Comparison of ENCODE assay signal across 8 cellular contexts in genomic region chr5:150780180-150780692, GRCh38. TPM values are rescaled to one million over a fixed set of nuclear protein-coding genes. Genes with fewer than 3 reads are reported as not detected.
A peak's percentile ranks its signal among the peaks of the same experiment; 100 is the strongest.
DNase-seq lines count a peak whose midpoint lies in the region; ATAC-seq, FAIRE-seq and TF ChIP-seq lines count a peak whose summit lies in the region.

No MANE protein-coding gene starts in this region.

- peak overlapping the region; percentile 83 for H3K27ac Mint-ChIP-seq in CD8-positive, alpha-beta T cell
- peak overlapping the region; percentile 88 for H3K27ac Mint-ChIP-seq in activated naive CD4-positive, alpha-beta T cell treated with anti-CD3 and anti-CD28 coated beads, Interleukin-2, amount 10 ng/mL, durations not matched to agents 7 days and 5 days

- peak overlapping the region; percentile 96 for H3K4me3 Mint-ChIP-seq in CD8-positive, alpha-beta T cell
- peak overlapping the region; percentile 100 for H3K4me3 Mint-ChIP-seq in activated naive CD4-positive, alpha-beta T cell treated with anti-CD3 and anti-CD28 coated beads, Interleukin-2, amount 10 ng/mL, durations not matched to agents 7 days and 5 days

- no peaks in the 10 kb centered on the region for H4K20me1 ChIP-seq in keratinocyte (ENCODE audit: control insufficient read depth, extremely low read depth, insufficient read depth, low read length)

- H3K9me3 ChIP-seq in CD8-positive, alpha-beta T cell (ENCODE audit: low read length) = no peaks in the 10 kb centered on the region
- no peaks in the 10 kb centered on the region for H3K9me3 ChIP-seq in keratinocyte (ENCODE audit: control insufficient read depth, low read depth, low read length)
- H3K9me3 ChIP-seq in testis = no peaks in the 10 kb centered on the region

- no peak for ATAC-seq in CD8-positive, alpha-beta T cell
- ATAC-seq in GM19452 (IDR thresholded peaks at IDR 0.05; ENCODE audit: unreplicated experiment) = peak; percentile 53
- peak; percentile 62 for ATAC-seq in HG03442 (IDR thresholded peaks at IDR 0.05; ENCODE audit: unreplicated experiment)

- POLR2A ChIA-PET in CD8-positive, alpha-beta T cell (lab: Charles Lee) = no interaction called here

- no peaks in the 10 kb centered on the region for H3K9me3 Mint-ChIP-seq in CD8-positive, alpha-beta T cell
- peaks cover 2% of the 10 kb centered on the region for H3K9me3 Mint-ChIP-seq in activated naive CD4-positive, alpha-beta T cell treated with anti-CD3 and anti-CD28 coated beads, Interleukin-2, amount 10 ng/mL, durations not matched to agents 7 days and 5 days

- H3K4me3 ChIP-seq in CD8-positive, alpha-beta T cell (ENCODE audit: low read depth, low read length) = no peak overlapping the region
- H3K4me3 ChIP-seq in keratinocyte (ENCODE audit: control insufficient read depth in 2 of 3, extremely low read depth in 1 of 3, insufficient read depth in 2 of 3, low read depth in 1 of 3, low read length in 3 of 3) (peak overlapping the region; percentile 55 to 72 (median 63)), testis (peak overlapping the region; percentile 64 to 76)

- no peak overlapping the region for H2AFZ ChIP-seq in keratinocyte (ENCODE audit: control insufficient read depth, low read length)

- dilution Hi-C loops in keratinocyte (cut with MboI; ENCODE audit: extremely low pct_ligation_motif_present, low sequenced_read_pairs) = no loop called here

- no peaks in the 10 kb centered on the region for H3K27me3 ChIP-seq in CD8-positive, alpha-beta T cell (ENCODE audit: insufficient read depth, low read length)
- no peaks in the 10 kb centered on the region for H3K27me3 ChIP-seq in keratinocyte (ENCODE audit: control insufficient read depth, extremely low read depth, insufficient read depth, low read length)
- H3K27me3 ChIP-seq in testis = no peaks in the 10 kb centered on the region

- DNase-seq in CD8-positive, alpha-beta T cell = no peak
- no peak for DNase-seq in activated naive CD4-positive, alpha-beta T cell treated with anti-CD3 and anti-CD28 coated beads, Interleukin-2, amount 10 ng/mL, durations not matched to agents 7 days and 5 days
- peak; percentile 52 for DNase-seq in keratinocyte (ENCODE audit: low read depth, low spot score)
- DNase-seq in testis = no peak
- no peak for DNase-seq in islet precursor cell
- DNase-seq in mesenteric fat pad (ENCODE audit: low spot score) = no peak

- intact Hi-C loops in CD8-positive, alpha-beta T cell (cut with DNase I, micrococcal nuclease) = loop anchor here (2.0 to 10.0 kb wide), 5 partner anchors 77 to 435 kb away; partner anchors contain the start of genes ANXA6 (in 1 of the 2), RPS14 (in 1 of the 2) and TNIP1 (in 1 of the 2)
- intact Hi-C loops in testis (cut with DNase I; ENCODE audit: low total_unique reads) = no loop called here

- H3K27ac ChIP-seq in CD8-positive, alpha-beta T cell (ENCODE audit: low read depth, low read length) = no peak overlapping the region
- H3K27ac ChIP-seq in keratinocyte (ENCODE audit: control insufficient read depth, insufficient read depth, low read length) = peak overlapping the region; percentile 89
- peak overlapping the region; percentile 69 to 90 for H3K27ac ChIP-seq in testis

- H3K4me1 Mint-ChIP-seq in CD8-positive, alpha-beta T cell (ENCODE audit: low read depth) = peaks cover 68% of the 10 kb centered on the region
- H3K4me1 Mint-ChIP-seq in activated naive CD4-positive, alpha-beta T cell treated with anti-CD3 and anti-CD28 coated beads, Interleukin-2, amount 10 ng/mL, durations not matched to agents 7 days and 5 days = peaks cover 69% of the 10 kb centered on the region

- H3K9me1 ChIP-seq in keratinocyte (ENCODE audit: control insufficient read depth, extremely low read depth, insufficient read depth, low read length) = peaks cover 6% of the 10 kb centered on the region

- H3K36me3 ChIP-seq in CD8-positive, alpha-beta T cell (ENCODE audit: insufficient read depth, low read length) = no peaks in the 10 kb centered on the region
- H3K36me3 ChIP-seq in keratinocyte (ENCODE audit: control insufficient read depth in 2 of 2, extremely low read depth in 1 of 2, insufficient read depth in 2 of 2, low read length in 2 of 2) (peaks cover 0 to 7% of the 10 kb centered on the region in 2 experiments), testis (ENCODE audit: low read depth, missing control alignments) (no peaks in the 10 kb centered on the region)

- no peak for FAIRE-seq in keratinocyte (lab: Jason Lieb, UNC)

- peak overlapping the region; percentile 64 for H3K9ac ChIP-seq in keratinocyte (ENCODE audit: control insufficient read depth, extremely low read depth, insufficient read depth, low read length)

- CTCF ChIA-PET in CD8-positive, alpha-beta T cell (lab: Charles Lee) = interaction anchor here (1.0 to 4.3 kb wide), 7 partner anchors 16 to 219 kb away, joined by 3 to 17 read pairs (median 13); partner anchors contain the start of genes IRGM and RBM22
- CTCF ChIA-PET in activated naive CD4-positive, alpha-beta T cell treated with anti-CD3 and anti-CD28 coated beads, Interleukin-2, amount 10 ng/mL, durations not matched to agents 7 days and 5 days (lab: Charles Lee) = interaction anchor here (0.8 to 6.9 kb wide), 13 partner anchors 10 to 364 kb away, joined by 3 to 57 read pairs (median 7); partner anchors contain the start of genes DCTN4, IRGM and RBM22

- H3K4me2 ChIP-seq in keratinocyte (ENCODE audit: control insufficient read depth, extremely low read depth, insufficient read depth, low read depth, low read length) = peak overlapping the region; percentile 88

- H3K4me1 ChIP-seq in CD8-positive, alpha-beta T cell (ENCODE audit: insufficient read depth, low read length) = peaks cover 41% of the 10 kb centered on the region
- H3K4me1 ChIP-seq in keratinocyte (ENCODE audit: control insufficient read depth, extremely low read depth, insufficient read depth, low read length) = peaks cover 52% of the 10 kb centered on the region
- H3K4me1 ChIP-seq in testis = peaks cover 29% of the 10 kb centered on the region

- H3K79me2 ChIP-seq in keratinocyte (ENCODE audit: control insufficient read depth, insufficient read depth, low read length) = peaks cover 41% of the 10 kb centered on the region

- no peak for TF ChIP-seq CTCF in CD8-positive, alpha-beta T cell (IDR thresholded peaks at IDR 0.05)
- TF ChIP-seq CTCF in keratinocyte (optimal IDR thresholded peaks at IDR 0.05 in 1 of 3, IDR thresholded peaks at IDR 0.05 in 1 of 3, conservative IDR thresholded peaks at IDR 0.05 in 1 of 3; ENCODE audit: extremely low read depth in 1 of 3, insufficient read depth in 2 of 3, low read length in 3 of 3) (no peak), testis (IDR thresholded peaks at IDR 0.05) (no peak)

- no peaks in the 10 kb centered on the region for H3K27me3 Mint-ChIP-seq in CD8-positive, alpha-beta T cell (ENCODE audit: low read depth)
- H3K27me3 Mint-ChIP-seq in activated naive CD4-positive, alpha-beta T cell treated with anti-CD3 and anti-CD28 coated beads, Interleukin-2, amount 10 ng/mL, durations not matched to agents 7 days and 5 days = peaks cover 3% of the 10 kb centered on the region

- 50 to 59% methylated on average over 5 to 6 of the region's 6 CpGs for WGBS in testis, 2 donors

- TF ChIP-seq POLR2A in testis (IDR thresholded peaks at IDR 0.05) = no peak

- no peaks in the 10 kb centered on the region for H3K36me3 Mint-ChIP-seq in CD8-positive, alpha-beta T cell
- peaks cover 26% of the 10 kb centered on the region for H3K36me3 Mint-ChIP-seq in activated naive CD4-positive, alpha-beta T cell treated with anti-CD3 and anti-CD28 coated beads, Interleukin-2, amount 10 ng/mL, durations not matched to agents 7 days and 5 days

RNA-seq across cellular contexts. Expression of gene SMIM3, which starts 1.7 kb away (rescaled TPM):
- total RNA-seq in CD8-positive, alpha-beta T cell = 1 to 10 TPM; 4.6 to 4.9 TPM
- 21.1 to 37.0 TPM (median 29.7 TPM) in 3 replicates for polyA plus RNA-seq in keratinocyte
- 18.5 TPM for polyA plus RNA-seq in keratinocyte (2011; ENCODE audit: low read depth)
- polyA plus RNA-seq in keratinocyte (2011; cell fraction: cytosol; rRNA removed) = 32.6 and 36.5 TPM in 2 replicates
- polyA plus RNA-seq in keratinocyte (2011; cell fraction: nucleus; rRNA removed) = 15.8 and 17.0 TPM in 2 replicates
- polyA plus RNA-seq in keratinocyte (2012; ENCODE audit: low replicate concordance) = 19.2 TPM in 2 replicates
- polyA minus RNA-seq in keratinocyte = 11.4 to 14.1 TPM (median 12.1 TPM) in 3 replicates
- 12.9 TPM for polyA minus RNA-seq in keratinocyte (2011; cell fraction: cytosol; rRNA and poly(A)+ RNA removed)
- polyA minus RNA-seq in keratinocyte (2011; cell fraction: nucleus; rRNA and poly(A)+ RNA removed) = 3.0 and 4.4 TPM in 2 replicates
- total RNA-seq in testis = 1 to 10 TPM; 8.1 to 8.8 TPM
- 8.7 TPM for polyA plus RNA-seq in testis (ENCODE audit: insufficient read depth, low read depth, low replicate concordance)
- 177 TPM for total RNA-seq in mesenteric fat pad

RNA-seq across cellular contexts. Expression of gene DCTN4, which starts 21.4 kb away (rescaled TPM):
- total RNA-seq in CD8-positive, alpha-beta T cell = 100 to 1,000 TPM; 117 to 121 TPM
- 37.7 to 46.4 TPM (median 44.3 TPM) in 3 replicates for polyA plus RNA-seq in keratinocyte
- polyA plus RNA-seq in keratinocyte (2011; ENCODE audit: low read depth) = 32.4 TPM
- 42.2 and 56.1 TPM in 2 replicates for polyA plus RNA-seq in keratinocyte (2011; cell fraction: cytosol; rRNA removed)
- 48.2 and 48.7 TPM in 2 replicates for polyA plus RNA-seq in keratinocyte (2011; cell fraction: nucleus; rRNA removed)
- 19.1 and 26.3 TPM in 2 replicates for polyA plus RNA-seq in keratinocyte (2012; ENCODE audit: low replicate concordance)
- 55.7 to 69.8 TPM (median 68.1 TPM) in 3 replicates for polyA minus RNA-seq in keratinocyte
- polyA minus RNA-seq in keratinocyte (2011; cell fraction: cytosol; rRNA and poly(A)+ RNA removed) = 32.0 TPM
- 35.3 and 58.6 TPM in 2 replicates for polyA minus RNA-seq in keratinocyte (2011; cell fraction: nucleus; rRNA and poly(A)+ RNA removed)
- total RNA-seq in testis = 10 to 100 TPM; 91.5 to 94.0 TPM
- 55.7 TPM for polyA plus RNA-seq in testis (ENCODE audit: insufficient read depth, low read depth, low replicate concordance)
- total RNA-seq in mesenteric fat pad = 75.5 TPM

Comparison
In these comparisons a context has a peak if more than half of its experiments do, and no peak if none do; other contexts are left out.
1. RNA of gene SMIM3, which starts 1.7 kb away (total RNA-seq): 177 TPM in mesenteric fat pad (single experiment); 8.1 to 8.8 TPM in testis and 4.6 to 4.9 TPM in CD8-positive, alpha-beta T cell; every median in the first group is over 10 times any median in the second.